ENCODE assay signal across 18 cellular contexts in the genomic region with DNA sequence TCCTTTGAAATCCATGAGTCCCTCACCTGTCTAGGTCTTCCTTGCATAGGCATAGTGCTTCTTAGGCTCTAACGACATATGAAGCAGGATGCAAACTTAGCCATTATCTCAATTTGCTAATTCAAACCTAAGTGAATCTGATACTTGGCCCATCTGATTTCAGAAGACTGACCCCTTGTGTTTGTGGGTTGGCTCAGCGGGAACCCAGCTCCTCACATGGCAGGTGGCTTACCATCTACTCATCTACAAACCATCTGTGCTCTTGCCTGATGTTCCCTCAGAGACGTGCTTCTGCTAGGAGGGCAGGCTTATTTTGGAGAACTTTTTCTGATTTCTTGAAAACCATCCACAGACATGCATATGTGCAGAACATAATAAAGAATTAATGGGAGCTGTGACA. TPM values are rescaled to one million over a fixed set of nuclear protein-coding genes. Genes with fewer than 3 reads are reported as not detected.
DNase-seq lines count a peak whose midpoint lies in the region; ATAC-seq and TF ChIP-seq lines count a peak whose summit lies in the region.
"Had no signal": no experiment of that assay in that cellular context is flagged by ENCODE, and none has a peak within 500 bp of the region (broad histone marks: within the 10 kb centered on the region; RNA-seq: fewer than 3 reads in every experiment).

No MANE protein-coding gene starts in this region.

- ATAC-seq in foreskin keratinocyte (no peak), HG02852 (IDR thresholded peaks at IDR 0.05; ENCODE audit: unreplicated experiment) (no peak), HG03432 (IDR thresholded peaks at IDR 0.05; ENCODE audit: unreplicated experiment) (no peak)
- ATAC-seq: lower lobe of right lung, T-helper 17 cell had no signal

- H3K27me3 ChIP-seq in BJ (ENCODE audit: control insufficient read depth, insufficient read depth, low read length) (peaks cover 4% of the 10 kb centered on the region; the same call in 1 of the 2 replicates), OCI-LY1 (ENCODE audit: insufficient read depth, low read length) (no peaks in the 10 kb centered on the region), foreskin keratinocyte (peaks cover 63% of the 10 kb centered on the region)

- in situ Hi-C loops in GM13977 (cut with MboI; ENCODE audit: low pct_unique_long_range_greater_than_20kb, low sequenced_read_pairs, unreplicated experiment) = no loop called here

- H4K20me1 ChIP-seq in OCI-LY1 (ENCODE audit: insufficient read depth, low read length) = no peaks in the 10 kb centered on the region

- no peaks in the 10 kb centered on the region for H3K9me3 ChIP-seq in OCI-LY1 (ENCODE audit: low read length)
- H3K9me3 ChIP-seq: lower lobe of right lung had no signal

- H3K27ac ChIP-seq in OCI-LY1 (ENCODE audit: low read depth, low read length, poor library complexity, severe bottlenecking) (no peak overlapping the region), foreskin keratinocyte (no peak overlapping the region)
- H3K27ac ChIP-seq: lower lobe of right lung had no signal

- H3K79me2 ChIP-seq in OCI-LY1 (ENCODE audit: insufficient read depth, low read length) = no peaks in the 10 kb centered on the region

- H3K4me2 ChIP-seq in OCI-LY1 (ENCODE audit: low read length) = no peak overlapping the region

- no peak overlapping the region for H3K9ac ChIP-seq in OCI-LY1 (ENCODE audit: low read length)

- H3K4me3 ChIP-seq in BJ (ENCODE audit: low read depth, low read length) = no peak overlapping the region
- no peak overlapping the region for H3K4me3 ChIP-seq in OCI-LY1 (ENCODE audit: low read depth, low read length, poor library complexity, severe bottlenecking)
- H3K4me3 ChIP-seq: lower lobe of right lung had no signal

- no peaks in the 10 kb centered on the region for H3K36me3 ChIP-seq in BJ (ENCODE audit: control insufficient read depth, insufficient read depth, low read length)
- H3K36me3 ChIP-seq in OCI-LY1 (ENCODE audit: insufficient read depth, low read length) = no peaks in the 10 kb centered on the region
- H3K36me3 ChIP-seq: lower lobe of right lung had no signal

- CTCF ChIA-PET in BJ (lab: Yijun Ruan, JAX) = interaction anchor here (1.1 to 1.2 kb wide), 2 partner anchors 30 to 43 kb away, joined by 3 read pairs; no protein-coding TSS in a partner anchor

- H3K4me1 ChIP-seq in OCI-LY1 (ENCODE audit: insufficient read depth, low read length, severe bottlenecking) (no peaks in the 10 kb centered on the region), foreskin keratinocyte (no peaks in the 10 kb centered on the region)
- H3K4me1 ChIP-seq: lower lobe of right lung had no signal

- H2AFZ ChIP-seq in OCI-LY1 (ENCODE audit: low read length) = no peak overlapping the region

- peak; percentile 19; the same call in 1 of the 2 replicates for TF ChIP-seq CTCF in BJ (IDR thresholded peaks at IDR 0.05; ENCODE audit: insufficient read depth, low read depth, low read length)
- TF ChIP-seq CTCF in GM13977 (IDR thresholded peaks at IDR 0.05; ENCODE audit: extremely low read depth, insufficient read depth, missing control alignments) = peak; percentile 12
- TF ChIP-seq CTCF in OCI-LY1 (IDR thresholded peaks at IDR 0.05; ENCODE audit: low read length) = peak; percentile 20; the same call in 1 of the 2 replicates
- TF ChIP-seq CTCF in foreskin keratinocyte (conservative IDR thresholded peaks at IDR 0.05) = peak; percentile 22

- DNase-seq in BJ (ENCODE audit: low read depth) (no peak), GM13977 (ENCODE audit: low spot score) (no peak), foreskin keratinocyte (no peak), HuH-7.5 (ENCODE audit: low spot score) (no peak), NCI-H226 (no peak)
- DNase-seq: activated CD4-positive, alpha-beta T cell treated with anti-CD3 and anti-CD28 coated beads for 4 hours; activated T-cell treated with anti-CD3 and anti-CD28 coated beads, Interleukin-2, amount 50 U/mL, for 24 hours; CD4-positive, alpha-beta memory T cell; cortex of kidney; lower lobe of right lung; NCI-H1105; NCI-H446; RPMI8226; stimulated activated naive CD4-positive, alpha-beta T cell; T-helper 17 cell had no signal

- H3F3A ChIP-seq in OCI-LY1 (ENCODE audit: insufficient read depth, low read length) = no peaks in the 10 kb centered on the region

- H3K9me2 ChIP-seq in OCI-LY1 (ENCODE audit: low read depth, low read length) = no peaks in the 10 kb centered on the region

- POLR2A ChIA-PET in BJ (lab: Charles Lee) = no interaction called here

RNA-seq across cellular contexts. Expression of a gene that starts 15.2 kb away (rescaled TPM):
- polyA plus RNA-seq in BJ (2011; rRNA removed) (0.04 and 0.05 TPM in 2 replicates), foreskin keratinocyte (0.04 TPM in 2 replicates)
- polyA minus RNA-seq in BJ (2011; rRNA and poly(A)+ RNA removed) = 0.09 TPM in 1 of 2 replicates, not detected in the other
- total RNA-seq in foreskin keratinocyte = not detected in 2 replicates
- total RNA-seq: CD4-positive, alpha-beta memory T cell; T-helper 17 cell had no signal
- polyA plus RNA-seq: CD4-positive, alpha-beta memory T cell had no signal

RNA-seq across cellular contexts. Expression of a gene that starts 40.6 kb away (rescaled TPM):
- polyA plus RNA-seq in BJ (2011; rRNA removed) (2.9 and 5.6 TPM in 2 replicates), foreskin keratinocyte (2.8 TPM in 2 replicates)
- polyA minus RNA-seq in BJ (2011; rRNA and poly(A)+ RNA removed) = 2.4 TPM in 2 replicates
- 12.1 and 12.9 TPM in 2 replicates for total RNA-seq in foreskin keratinocyte
